ENCODE assay signal across 8 cellular contexts in the genomic region with DNA sequence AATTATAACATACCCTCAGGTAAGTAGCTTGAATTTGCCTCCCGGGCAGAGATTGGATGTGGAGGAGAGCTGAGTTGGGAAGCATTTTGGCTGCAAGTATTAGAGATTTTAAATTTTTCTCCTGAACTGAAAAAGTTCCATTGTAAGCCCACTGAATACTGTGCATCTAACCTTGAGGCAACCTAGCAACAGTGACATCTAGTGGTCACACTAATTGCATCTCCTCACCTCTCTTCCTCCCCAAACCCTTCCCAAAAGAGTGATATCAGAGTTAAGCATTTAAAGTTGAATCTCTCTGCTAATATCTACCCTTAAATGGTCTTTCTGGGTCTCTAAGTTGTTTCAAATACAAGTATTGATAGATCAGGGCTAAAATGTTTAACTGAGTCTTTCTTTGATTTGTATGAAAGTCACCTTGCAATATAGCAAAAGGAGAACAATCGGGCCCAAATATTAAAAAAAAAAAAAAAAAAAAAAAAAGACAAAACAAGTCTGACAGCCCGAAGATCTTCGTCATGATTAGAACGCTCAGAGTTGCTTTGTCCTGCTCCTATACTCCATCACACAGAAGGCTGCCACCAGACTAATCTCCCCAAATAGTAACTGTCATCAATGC. TPM values are rescaled to one million over a fixed set of nuclear protein-coding genes. Genes with fewer than 3 reads are reported as not detected.
DNase-seq lines count a peak whose midpoint lies in the region; ATAC-seq and TF ChIP-seq lines count a peak whose summit lies in the region.

No MANE protein-coding gene starts in this region.

- intact Hi-C loops in Right ventricle myocardium inferior (cut with DNase I): loop anchor here (10.0 kb wide), 1 partner anchor 1150 kb away; no protein-coding TSS in a partner anchor
- intact Hi-C loops in cardiac septum (cut with DNase I): no loop called here

- H3K4me3 ChIP-seq in epithelial cell of proximal tubule (ENCODE audit: low read depth, low read length): no peak overlapping the region

- ATAC-seq in Right ventricle myocardium inferior (peak; percentile 54), HG02970 (IDR thresholded peaks at IDR 0.05; ENCODE audit: low FRiP score, unreplicated experiment) (no peak)

- DNase-seq in Right ventricle myocardium inferior (ENCODE audit: missing footprints): no peak
- DNase-seq in cardiac septum (ENCODE audit: low spot score): no peak
- DNase-seq in HCEC 1CT: peak; percentile 36
- DNase-seq in NAMALWA (ENCODE audit: low spot score): peak; percentile 75
- DNase-seq in SHP77 treated with DMSO at 0.1 percent for 48 hours (lab: John Stamatoyannopoulos, UW): peak; percentile 60
- peak; percentile 16 for DNase-seq in epithelial cell of proximal tubule (ENCODE audit: low read depth)
- DNase-seq in myocyte (ENCODE audit: low read depth): peak; percentile 76

- peak; percentile 85 for TF ChIP-seq CTCF in epithelial cell of proximal tubule (conservative IDR thresholded peaks at IDR 0.05; ENCODE audit: low read depth, low read length)

RNA-seq across cellular contexts. Expression of gene DLX5, which starts 40.4 kb away (rescaled TPM):
- total RNA-seq in Right ventricle myocardium inferior (not detected), cardiac septum (0.22 TPM), epithelial cell of proximal tubule (not detected in 2 replicates), myocyte (not detected in 2 replicates)
- 0.10 TPM for polyA plus RNA-seq in myocyte (2012)

RNA-seq across cellular contexts. Expression of gene SDHAF3, which starts 52.4 kb away (rescaled TPM):
- 24.6 TPM for total RNA-seq in Right ventricle myocardium inferior
- total RNA-seq in cardiac septum: 12.8 TPM
- 17.8 and 26.5 TPM in 2 replicates for total RNA-seq in epithelial cell of proximal tubule
- 18.0 and 26.7 TPM in 2 replicates for total RNA-seq in myocyte
- polyA plus RNA-seq in myocyte (2012): 33.7 TPM

RNA-seq across cellular contexts. Expression of gene DLX6, which starts 59.7 kb away (rescaled TPM):
- total RNA-seq in Right ventricle myocardium inferior (not detected), cardiac septum (not detected), epithelial cell of proximal tubule (not detected in 2 replicates), myocyte (0.27 TPM in 1 of 2 replicates, not detected in the other)
- polyA plus RNA-seq in myocyte (2012): 0.08 TPM

Comparison
In these comparisons a context has a peak if more than half of its experiments do, and no peak if none do; other contexts are left out.
1. DNase-seq: peak in HCEC 1CT (single experiment), NAMALWA (single experiment), SHP77 treated with DMSO at 0.1 percent for 48 hours (single experiment), epithelial cell of proximal tubule (single experiment) and myocyte (single experiment); none in Right ventricle myocardium inferior (single experiment) and cardiac septum (single experiment).